8 cellular contexts compared by ENCODE assay signal in genomic region chrX:48802089-48802812, GRCh38. TPM values are rescaled to one million over a fixed set of nuclear protein-coding genes. Genes with fewer than 3 reads are reported as not detected.
DNase-seq lines count a peak whose midpoint lies in the region; ATAC-seq and TF ChIP-seq lines count a peak whose summit lies in the region.

No MANE protein-coding gene starts in this region.

- H3K27me3 ChIP-seq in iPS-20b (ENCODE audit: insufficient read depth, low read length): no peaks in the 10 kb centered on the region

- H3K9me3 ChIP-seq in T-helper 17 cell (ENCODE audit: control insufficient read depth, low read length, poor library complexity, severe bottlenecking) (no peaks in the 10 kb centered on the region), iPS-20b (ENCODE audit: insufficient read depth, low read depth, low read length) (no peaks in the 10 kb centered on the region)

- H3K4me1 Mint-ChIP-seq in T-helper 17 cell (peaks cover 16% of the 10 kb centered on the region), brain (peaks cover 5% of the 10 kb centered on the region)

- peak overlapping the region; percentile 96 for H3K9ac ChIP-seq in iPS-20b (ENCODE audit: low read depth, low read length)

- TF ChIP-seq CTCF in 22Rv1 (IDR thresholded peaks at IDR 0.05): no peak
- no peak for TF ChIP-seq CTCF in brain (conservative IDR thresholded peaks at IDR 0.05)

- H3K27me3 Mint-ChIP-seq in T-helper 17 cell (no peaks in the 10 kb centered on the region), brain (peaks cover 14% of the 10 kb centered on the region)

- peaks cover 0 to 13% (median 0%) of the 10 kb centered on the region in 5 experiments for H3K9me3 Mint-ChIP-seq in brain

- DNase-seq in NCI-H1694 (lab: John Stamatoyannopoulos, UW) (peak; percentile 85), T-helper 17 cell (peak in 2 of 3 donors; percentile 37 to 50)

- H3K27ac Mint-ChIP-seq in T-helper 17 cell (peak overlapping the region; percentile 98), brain (peak overlapping the region; percentile 98 to 100 (median 99))

- ATAC-seq in GM18502 (IDR thresholded peaks at IDR 0.05; ENCODE audit: poor library complexity, unreplicated experiment): peak; percentile 53
- ATAC-seq in HG02885 (IDR thresholded peaks at IDR 0.05; ENCODE audit: poor library complexity, unreplicated experiment): peak; percentile 44
- peak; percentile 3 for ATAC-seq in T-helper 17 cell

- H3K27ac ChIP-seq in 22Rv1: peak overlapping the region; percentile 85
- H3K27ac ChIP-seq in iPS-20b (ENCODE audit: low read length): peak overlapping the region; percentile 96
- peak overlapping the region in 20 of 21 experiments; percentile 62 to 94 (median 88) for H3K27ac ChIP-seq in skin epidermis

- 0 out of 2 replicates have a peak, but pooled peaks cover 3% of the 10 kb centered on the region for H3K4me1 ChIP-seq in iPS-20b (ENCODE audit: insufficient read depth, low read length)

- H3K4me3 ChIP-seq in iPS-20b (ENCODE audit: low read length) (peak overlapping the region; percentile 91), skin epidermis (peak overlapping the region; percentile 30 to 51 (median 42))

- H3K4me3 Mint-ChIP-seq in T-helper 17 cell (peak overlapping the region; percentile 97), brain (peak overlapping the region; percentile 94 to 96 (median 96))

- no peaks in the 10 kb centered on the region for H3K36me3 Mint-ChIP-seq in T-helper 17 cell (ENCODE audit: low read depth)
- H3K36me3 Mint-ChIP-seq in brain: peaks cover 8% of the 10 kb centered on the region

- peaks cover 26% of the 10 kb centered on the region for H3K36me3 ChIP-seq in iPS-20b (ENCODE audit: insufficient read depth, low read depth, low read length)

RNA-seq across cellular contexts. Expression of gene HDAC6, which starts 0.4 kb away (rescaled TPM):
- total RNA-seq in T-helper 17 cell: 10 to 100 TPM; 83.4 to 84.4 TPM
- 97.9 TPM for polyA plus RNA-seq in brain (ENCODE audit: insufficient read depth, low read depth, low replicate concordance)

RNA-seq across cellular contexts. Expression of gene GATA1, which starts 15.9 kb away (rescaled TPM):
- total RNA-seq in T-helper 17 cell: 1 to 10 TPM in 1 of 2 donors, under 1 TPM in 1; 0.32 to 7.6 TPM
- not detected for polyA plus RNA-seq in brain (ENCODE audit: insufficient read depth, low read depth, low replicate concordance)

RNA-seq across cellular contexts. Expression of gene ERAS, which starts 24.1 kb away (rescaled TPM):
- total RNA-seq in T-helper 17 cell: not detected
- polyA plus RNA-seq in brain (ENCODE audit: insufficient read depth, low read depth, low replicate concordance): 0.75 TPM

RNA-seq across cellular contexts. Expression of gene PCSK1N, which starts 33.2 kb away (rescaled TPM):
- 10 to 100 TPM in 1 of 2 donors, 1 to 10 TPM in 1; 9.6 to 14.2 TPM for total RNA-seq in T-helper 17 cell
- 267 TPM for polyA plus RNA-seq in brain (ENCODE audit: insufficient read depth, low read depth, low replicate concordance)

RNA-seq across cellular contexts. Expression of gene GLOD5, which starts 40.7 kb away (rescaled TPM):
- not detected for total RNA-seq in T-helper 17 cell
- 1.2 TPM for polyA plus RNA-seq in brain (ENCODE audit: insufficient read depth, low read depth, low replicate concordance)

Comparison
In these comparisons a context has a peak if more than half of its experiments do, and no peak if none do; other contexts are left out.
1. Peak in every context shown above with its lines: DNase-seq, ATAC-seq, H3K4me3 ChIP-seq and H3K27ac ChIP-seq.
2. ATAC-seq: peak in every context shown above with its lines; median percentile 53 in GM18502; 44 in HG02885; 3 in T-helper 17 cell.